8 cellular contexts compared by ENCODE assay signal in the genomic region with DNA sequence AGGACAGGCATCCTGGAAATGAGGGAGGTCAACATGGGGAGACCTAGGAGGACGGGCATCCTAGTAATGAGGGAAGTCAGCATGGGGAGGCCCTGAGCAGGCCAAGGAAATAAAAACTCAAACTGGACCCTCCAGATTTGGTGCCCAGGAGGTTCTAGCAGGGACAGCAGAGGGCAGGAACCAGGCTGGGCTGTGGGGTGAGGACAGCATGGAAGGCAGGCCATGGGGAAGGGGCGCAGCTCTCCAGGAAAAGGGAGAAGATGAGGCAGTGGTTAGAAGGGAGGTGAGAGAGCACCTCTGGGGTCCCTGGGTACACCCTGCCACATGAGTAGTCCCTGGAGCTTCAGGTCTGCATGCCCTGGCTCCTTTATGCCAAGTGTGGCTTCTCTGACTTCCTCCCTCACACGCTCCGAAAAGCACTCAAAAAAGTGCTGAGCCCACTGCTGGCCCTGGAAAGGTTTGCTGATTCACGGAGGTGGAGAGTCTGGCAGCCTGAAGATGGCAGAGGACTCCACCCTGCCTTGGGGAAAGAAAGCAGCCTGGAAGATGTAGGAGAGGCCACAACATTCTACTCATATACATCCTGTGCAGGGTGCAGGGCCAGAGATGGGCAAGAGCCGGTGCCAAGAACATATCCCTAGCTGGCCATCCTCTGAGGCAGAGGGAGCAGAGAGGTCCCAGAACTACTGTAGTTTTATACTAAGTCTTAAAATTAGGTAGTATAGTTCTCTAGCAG.
DNase-seq lines count a peak whose midpoint lies in the region; ATAC-seq and TF ChIP-seq lines count a peak whose summit lies in the region.
"Had no signal": no experiment of that assay in that cellular context is flagged by ENCODE, and none has a peak within 500 bp of the region (broad histone marks: within the 10 kb centered on the region; RNA-seq: fewer than 3 reads in every experiment).

No MANE protein-coding gene starts in this region.

- peaks cover 6% of the 10 kb centered on the region for H3K9me3 Mint-ChIP-seq in chondrocyte (ENCODE audit: low read depth)

- no peaks in the 10 kb centered on the region for H3K36me3 ChIP-seq in tibial artery

- DNase-seq in NCI-H446 (lab: John Stamatoyannopoulos, UW), result peak; percentile 57 to 70
- peak; percentile 37 for DNase-seq in chondrocyte (ENCODE audit: low spot score)
- DNase-seq in islet precursor cell, result peak; percentile 43
- peak in 1 of 2 donors; percentile 76 for DNase-seq in tibial artery
- DNase-seq in NCI-H1694 treated with DMSO at 0.1 percent for 48 hours (lab: John Stamatoyannopoulos, UW), result no peak
- DNase-seq in T-helper 17 cell, result no peak

- TF ChIP-seq CTCF in chondrocyte (IDR thresholded peaks at IDR 0.05) (peak; percentile 24), tibial artery (IDR thresholded peaks at IDR 0.05) (no peak)

- H3K27me3 Mint-ChIP-seq in chondrocyte (ENCODE audit: low read depth), result peaks cover 2% of the 10 kb centered on the region
- H3K27me3 Mint-ChIP-seq in T-helper 17 cell, result peaks cover 55% of the 10 kb centered on the region

- intact Hi-C loops in tibial artery (cut with DNase I; ENCODE audit: low total_unique reads), result no loop called here

- peak overlapping the region; percentile 26 for H3K4me3 Mint-ChIP-seq in chondrocyte (ENCODE audit: unreplicated experiment)
- H3K4me3 Mint-ChIP-seq in T-helper 17 cell, result no peak overlapping the region
- H3K4me3 Mint-ChIP-seq: stimulated activated memory B cell treated with anti-CD40 and anti-IgM and Interleukin-4, amounts not matched to agents 10 μg/mL and 1 μg/mL and 100 μg/mL, for 72 hours had no signal

- ATAC-seq in HG03045 (IDR thresholded peaks at IDR 0.05; ENCODE audit: unreplicated experiment), result no peak
- no peak for ATAC-seq in T-helper 17 cell
- ATAC-seq: stimulated activated memory B cell treated with anti-CD40 and anti-IgM and Interleukin-4, amounts not matched to agents 10 μg/mL and 1 μg/mL and 100 μg/mL, for 72 hours had no signal

- H3K36me3 Mint-ChIP-seq in chondrocyte (ENCODE audit: low read depth), result no peaks in the 10 kb centered on the region
- H3K36me3 Mint-ChIP-seq in T-helper 17 cell (ENCODE audit: low read depth), result no peaks in the 10 kb centered on the region
- H3K36me3 Mint-ChIP-seq: stimulated activated memory B cell treated with anti-CD40 and anti-IgM and Interleukin-4, amounts not matched to agents 10 μg/mL and 1 μg/mL and 100 μg/mL, for 72 hours had no signal

- no peak overlapping the region for H3K4me3 ChIP-seq in tibial artery

- H3K27me3 ChIP-seq in tibial artery, result no peaks in the 10 kb centered on the region

- H3K27ac Mint-ChIP-seq in chondrocyte (ENCODE audit: unreplicated experiment), result peak overlapping the region; percentile 90
- no peak overlapping the region for H3K27ac Mint-ChIP-seq in T-helper 17 cell
- H3K27ac Mint-ChIP-seq: stimulated activated memory B cell treated with anti-CD40 and anti-IgM and Interleukin-4, amounts not matched to agents 10 μg/mL and 1 μg/mL and 100 μg/mL, for 72 hours had no signal

- peaks cover 0 to 15% (median 14%) of the 10 kb centered on the region in 4 donors for H3K4me1 ChIP-seq in tibial artery

- peaks cover 43% of the 10 kb centered on the region for H3K4me1 Mint-ChIP-seq in chondrocyte (ENCODE audit: low read depth)
- peaks cover 1% of the 10 kb centered on the region for H3K4me1 Mint-ChIP-seq in T-helper 17 cell

- H3K9me3 ChIP-seq in tibial artery, result no peaks in the 10 kb centered on the region
- H3K9me3 ChIP-seq in T-helper 17 cell (ENCODE audit: control insufficient read depth, low read length, poor library complexity, severe bottlenecking), result no peaks in the 10 kb centered on the region

- H3K27ac ChIP-seq in tibial artery, result peak overlapping the region; percentile 39 to 59

Comparison
In these comparisons a context has a peak if more than half of its experiments do, and no peak if none do; other contexts are left out.
1. DNase-seq: peak in NCI-H446 (2 of 2), chondrocyte (single experiment) and islet precursor cell (single experiment); none in NCI-H1694 treated with DMSO at 0.1 percent for 48 hours (single experiment) and T-helper 17 cell (0 of 3).